ENCODE assay signal across 23 cellular contexts in the genomic region with DNA sequence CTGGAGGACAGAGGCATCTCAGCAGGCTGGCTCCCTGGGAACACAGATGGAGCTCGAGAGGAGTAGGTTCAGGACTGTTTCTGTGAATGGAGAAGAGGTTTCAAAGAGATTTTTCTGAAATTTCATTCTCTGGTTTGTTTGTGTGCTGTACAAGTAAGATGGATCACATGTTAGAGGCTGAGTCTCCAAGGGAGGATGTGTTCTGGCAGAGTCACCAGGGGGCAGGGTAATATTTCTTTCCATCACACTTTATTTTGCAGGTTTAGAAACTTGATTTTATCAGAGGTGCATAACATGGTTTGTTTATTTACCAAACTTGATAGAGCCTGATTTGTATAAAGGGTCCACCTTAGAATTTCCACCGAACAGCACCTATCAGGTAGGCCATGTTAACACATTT.
DNase-seq lines count a peak whose midpoint lies in the region; ATAC-seq and TF ChIP-seq lines count a peak whose summit lies in the region.
"Had no signal": no experiment of that assay in that cellular context is flagged by ENCODE, and none has a peak within 500 bp of the region (broad histone marks: within the 10 kb centered on the region; RNA-seq: fewer than 3 reads in every experiment).

No MANE protein-coding gene starts in this region.

- H3K4me3 Mint-ChIP-seq in chondrocyte (ENCODE audit: unreplicated experiment), result no peak overlapping the region
- H3K4me3 Mint-ChIP-seq: CD4-positive, alpha-beta T cell; H9 had no signal

- H3K4me1 ChIP-seq in HCT116 (ENCODE audit: control insufficient read depth in 1 of 2, insufficient read depth in 2 of 2, low read length in 2 of 2) (no peaks in the 10 kb centered on the region), mesenchymal stem cell (ENCODE audit: control insufficient read depth, insufficient read depth, low read depth, low read length) (peaks cover 2% of the 10 kb centered on the region), transverse colon (peaks cover 0 to 14% (median 8%) of the 10 kb centered on the region in 4 donors)

- H3K27me3 ChIP-seq in GM06990 (replicated peaks; ENCODE audit: control insufficient read depth, insufficient read depth, low read length) (no peaks in the 10 kb centered on the region), HCT116 (ENCODE audit: insufficient read depth, low read length) (no peaks in the 10 kb centered on the region), mesenchymal stem cell (ENCODE audit: control insufficient read depth in 1 of 2, insufficient read depth in 1 of 2, low read length in 2 of 2) (peaks cover 5 to 28% of the 10 kb centered on the region in 2 experiments), transverse colon (no peaks in the 10 kb centered on the region)
- H3K27me3 ChIP-seq: BLaER1 had no signal

- no peaks in the 10 kb centered on the region for H3K9me2 ChIP-seq in HCT116 (ENCODE audit: insufficient read depth)

- no peak overlapping the region for H3K18ac ChIP-seq in mesenchymal stem cell (ENCODE audit: low read depth in 1 of 2, low read length in 2 of 2)

- H3K27me3 Mint-ChIP-seq in chondrocyte (ENCODE audit: low read depth), result peaks cover 16% of the 10 kb centered on the region

- no peak for DNase-seq in GM06990 (ENCODE audit: extremely low read depth, insufficient read length)
- no peak for DNase-seq in HCT116 (ENCODE audit: low read depth, low spot score)
- no peak for DNase-seq in chondrocyte (ENCODE audit: low spot score)
- no peak for DNase-seq in mesenchymal stem cell
- DNase-seq in Ammon's horn (ENCODE audit: low spot score), result no peak
- DNase-seq in stimulated activated naive CD4-positive, alpha-beta T cell treated with Interleukin-2 at 50 U/mL for 16 hours (lab: John Stamatoyannopoulos, UW), result no peak
- no peak for DNase-seq in transverse colon
- DNase-seq: CD4-positive, alpha-beta T cell; COR-L47; DMS 273 treated with DMSO at 0.1 percent for 48 hours; DND-41; GM23248; H9; KBM-7; MM.1S; NCI-H1092; NCI-H1436; NCI-H187 treated with DMSO at 0.1 percent for 48 hours; NCI-H2107 had no signal

- intact Hi-C loops in HCT116 (cut with micrococcal nuclease) (no loop called here), transverse colon (cut with DNase I; ENCODE audit: low total_unique reads) (no loop called here)

- no peaks in the 10 kb centered on the region for H4K20me1 ChIP-seq in HCT116 (ENCODE audit: insufficient read depth)
- H4K20me1 ChIP-seq: BLaER1 had no signal

- H2AFZ ChIP-seq in HCT116 (ENCODE audit: low read depth, low read length, poor library complexity, severe bottlenecking), result no peak overlapping the region
- no peak overlapping the region for H2AFZ ChIP-seq in mesenchymal stem cell (ENCODE audit: low read depth, low read length)
- H2AFZ ChIP-seq: GM23248 had no signal

- no peaks in the 10 kb centered on the region for H3K36me3 Mint-ChIP-seq in chondrocyte (ENCODE audit: low read depth)

- H3K23ac ChIP-seq in mesenchymal stem cell (ENCODE audit: low read length in 2 of 2), result no peak overlapping the region

- in situ Hi-C loops in transverse colon (cut with MboI; ENCODE audit: low pct_ligation_motif_present in 1 of 4, low pct_unique_long_range_greater_than_20kb in 1 of 4, low sequenced_read_pairs in 3 of 4), result no loop called here

- peak overlapping the region; percentile 7 for H2BK15ac ChIP-seq in mesenchymal stem cell (ENCODE audit: low read depth, poor library complexity, severe bottlenecking)

- H3K4me3 ChIP-seq in GM06990 (replicated peaks; ENCODE audit: low read depth, low read length) (no peak overlapping the region), HCT116 (replicated peaks in 1 of 2; ENCODE audit: low read depth in 1 of 2, low read length in 2 of 2) (no peak overlapping the region), mesenchymal stem cell (ENCODE audit: insufficient read depth in 1 of 2, low read depth in 1 of 2, low read length in 2 of 2) (no peak overlapping the region), transverse colon (no peak overlapping the region)
- H3K4me3 ChIP-seq: BLaER1, GM23248 had no signal

- no peak overlapping the region for H4K91ac ChIP-seq in mesenchymal stem cell (ENCODE audit: low read length)

- H3K79me2 ChIP-seq in HCT116 (ENCODE audit: insufficient read depth, low read length), result no peaks in the 10 kb centered on the region

- POLR2A ChIA-PET in HCT116 (lab: Charles Lee), result no interaction called here

- no TSS peak for BruUV-seq in HCT116 (replicated peaks; lab: Mats Ljungman, UMichigan)

- H3K9me3 ChIP-seq in HCT116 (ENCODE audit: control insufficient read depth in 1 of 2, insufficient read depth in 1 of 2, low read depth in 1 of 2, low read length in 2 of 2) (no peaks in the 10 kb centered on the region), mesenchymal stem cell (ENCODE audit: control insufficient read depth, low read length) (no peaks in the 10 kb centered on the region), transverse colon (no peaks in the 10 kb centered on the region)

- ATAC-seq in HCT116 (no peak), GM19351 (IDR thresholded peaks at IDR 0.05; ENCODE audit: unreplicated experiment) (no peak)
- ATAC-seq: Panc1, SK-N-SH treated with all-trans-retinoic acid at 6 μM for 48 hours had no signal

- CTCF ChIA-PET in HCT116 (lab: Charles Lee), result no interaction called here

- H3K79me1 ChIP-seq in mesenchymal stem cell (replicated peaks; ENCODE audit: low read length, poor library complexity, severe bottlenecking), result no peaks in the 10 kb centered on the region

- H3K4me2 ChIP-seq in HCT116 (ENCODE audit: low read length), result no peak overlapping the region
- H3K4me2 ChIP-seq in mesenchymal stem cell (ENCODE audit: low read length, poor library complexity, severe bottlenecking), result no peak overlapping the region
- H3K4me2 ChIP-seq: BLaER1 had no signal

- RAD21 ChIA-PET in HCT116 (lab: Charles Lee; ENCODE audit: low non-redundant PET in 1 of 2, low total read pairs in 2 of 2, uncharacterized antibody in 2 of 2, unreplicated experiment in 2 of 2), result no interaction called here

- no peak for TF ChIP-seq EP300 in transverse colon (IDR thresholded peaks at IDR 0.05; ENCODE audit: low read depth)

- H2BK120ac ChIP-seq in mesenchymal stem cell (ENCODE audit: low read depth, low read length), result no peak overlapping the region

- H2BK5ac ChIP-seq in mesenchymal stem cell (ENCODE audit: low read depth, low read length, poor library complexity, severe bottlenecking), result no peak overlapping the region

- WGBS in mesenchymal stem cell, result 73% methylated on average over 2 of the region's 2 CpGs
- 73 to 86% methylated on average over 1 to 2 of the region's 2 CpGs for WGBS in transverse colon (ENCODE audit: low coverage in 1 of 2), 2 donors

- TF ChIP-seq POLR2A in HCT116 (IDR thresholded peaks at IDR 0.05; ENCODE audit: borderline replicate concordance, extremely low read depth, insufficient read depth, insufficient read length) (no peak), transverse colon (IDR thresholded peaks at IDR 0.05) (no peak)

- H2AK5ac ChIP-seq in mesenchymal stem cell (ENCODE audit: low read length, severe bottlenecking), result no peak overlapping the region

- H3K9ac ChIP-seq in HCT116 (ENCODE audit: low read length), result no peak overlapping the region
- no peak overlapping the region for H3K9ac ChIP-seq in mesenchymal stem cell (ENCODE audit: low read length)
- H3K9ac ChIP-seq: BLaER1, GM23248 had no signal

- no peaks in the 10 kb centered on the region for H3K36me3 ChIP-seq in GM06990 (ENCODE audit: control insufficient read depth, insufficient read depth, low read length)
- H3K36me3 ChIP-seq in HCT116 (ENCODE audit: control insufficient read depth in 1 of 2, insufficient read depth in 2 of 2, low read length in 2 of 2), result no peaks in the 10 kb centered on the region
- H3K36me3 ChIP-seq in mesenchymal stem cell (ENCODE audit: control insufficient read depth in 1 of 2, insufficient read depth in 2 of 2, low read depth in 1 of 2, low read length in 2 of 2), result no peaks in the 10 kb centered on the region
- no peaks in the 10 kb centered on the region for H3K36me3 ChIP-seq in transverse colon
- H3K36me3 ChIP-seq: BLaER1 had no signal

- no peak overlapping the region for H3K27ac Mint-ChIP-seq in chondrocyte (ENCODE audit: unreplicated experiment)
- H3K27ac Mint-ChIP-seq: CD4-positive, alpha-beta T cell; H9 had no signal

- H3K27ac ChIP-seq in HCT116 (ENCODE audit: low read depth, low read length), result no peak overlapping the region
- no peak overlapping the region for H3K27ac ChIP-seq in mesenchymal stem cell (ENCODE audit: low read length, poor library complexity, severe bottlenecking)
- H3K27ac ChIP-seq in transverse colon, result no peak overlapping the region
- H3K27ac ChIP-seq: BLaER1, GM23248 had no signal

- peaks cover 11% of the 10 kb centered on the region for H3K4me1 Mint-ChIP-seq in chondrocyte (ENCODE audit: low read depth)
- H3K4me1 Mint-ChIP-seq: H9 had no signal

- TF ChIP-seq RAD21 in HCT116 (IDR thresholded peaks at IDR 0.05; ENCODE audit: low read depth), result 0 out of 2 replicates have a peak, but pooled peaks have one; percentile 12

- H4K8ac ChIP-seq in mesenchymal stem cell (ENCODE audit: low read length), result no peak overlapping the region

- H2BK12ac ChIP-seq in mesenchymal stem cell (ENCODE audit: low read length in 2 of 2), result no peak overlapping the region

- TF ChIP-seq CTCF in GM06990 (IDR thresholded peaks at IDR 0.05; ENCODE audit: insufficient read depth, low read length, poor library complexity, severe bottlenecking) (peak; percentile 12), HCT116 (IDR thresholded peaks at IDR 0.05 in 2 of 3, conservative IDR thresholded peaks at IDR 0.05 in 1 of 3; ENCODE audit: borderline replicate concordance in 1 of 3, insufficient read depth in 1 of 3, low read depth in 2 of 3, low read length in 2 of 3) (0 out of 6 replicates have a peak, but pooled peaks of 2 of the 3 experiments have one; percentile 2 to 14), chondrocyte (IDR thresholded peaks at IDR 0.05) (peak; percentile 50), transverse colon (IDR thresholded peaks at IDR 0.05) (no peak)

- H3K9me3 Mint-ChIP-seq in chondrocyte (ENCODE audit: low read depth), result no peaks in the 10 kb centered on the region
- H3K9me3 Mint-ChIP-seq: CD4-positive, alpha-beta T cell had no signal

- no peak overlapping the region for H3K4ac ChIP-seq in mesenchymal stem cell (ENCODE audit: low read depth in 1 of 2, low read length in 2 of 2)

- no peak overlapping the region for H3K14ac ChIP-seq in mesenchymal stem cell (ENCODE audit: low read length in 2 of 2)

TF ChIP-seq in HCT116, 20 proteins besides CTCF, POLR2A, EP300 and RAD21 (continues in another document):
- TF ChIP-seq JUND (IDR thresholded peaks at IDR 0.05) (no peak), YY1 (IDR thresholded peaks at IDR 0.05; ENCODE audit: extremely low read depth, insufficient replicate concordance, low read depth, low read length) (no peak)

Comparison
In these comparisons a context has a peak if more than half of its experiments do, and no peak if none do; other contexts are left out.
1. CTCF ChIP-seq: peak in GM06990 (single experiment), HCT116 (2 of 3) and chondrocyte (single experiment); none in transverse colon (0 of 5).